ENCODE assay signal across 23 cellular contexts in genomic region chr1:7436056-7437005, GRCh38.
"Had no signal": no experiment of that assay in that cellular context is flagged by ENCODE, and none has a peak within 500 bp of the region (broad histone marks: within the 10 kb centered on the region; RNA-seq: fewer than 3 reads in every experiment).

No MANE protein-coding gene starts in this region.

- H3K9me3 ChIP-seq: SJSA1 had no signal

- H3K4me1 ChIP-seq: Peyer's patch, SJSA1 had no signal

- H3K4me1 Mint-ChIP-seq: activated CD4-positive, alpha-beta T cell treated with anti-CD3 and anti-CD28 coated beads, Interleukin-2, amount 10 ng/mL, durations not matched to agents 7 days and 5 days had no signal

- H3K4me3 ChIP-seq: cardiac muscle cell, Peyer's patch, SJSA1 had no signal

- DNase-seq: activated CD4-positive, alpha-beta memory T cell treated with anti-CD3 and anti-CD28 coated beads for 36 hours; activated CD4-positive, alpha-beta T cell treated with anti-CD3 and anti-CD28 coated beads for 1 hour; activated CD4-positive, alpha-beta T cell treated with anti-CD3 and anti-CD28 coated beads, Interleukin-2, amount 10 ng/mL, durations not matched to agents 7 days and 5 days; activated CD8-positive, alpha-beta memory T cell treated with anti-CD3 and anti-CD28 coated beads for 24 hours; activated effector memory CD4-positive, alpha-beta T cell treated with anti-CD3 and anti-CD28 coated beads, Interleukin-2, amount 50 U/mL, for 16 hours; activated naive CD4-positive, alpha-beta T cell treated with Interleukin-2 at 50 U/mL for 16 hours; activated T-cell treated with anti-CD3 and anti-CD28 coated beads, Interleukin-2, amount 50 U/mL, for 4 hours; brain microvascular endothelial cell; KG1; NCI-H1092; NCI-H1417 treated with DMSO at 0.1 percent for 48 hours; NCI-H1694 treated with DMSO at 0.1 percent for 48 hours; NCI-H2029 treated with DMSO at 0.1 percent for 48 hours; NCI-H345; NCI-H510A; NCI-H526 treated with DMSO at 0.1 percent for 48 hours; Peyer's patch; SHP77 had no signal

- H3K27me3 ChIP-seq: brain microvascular endothelial cell, cardiac muscle cell, Peyer's patch, SJSA1 had no signal

- ATAC-seq: activated naive CD4-positive, alpha-beta T cell treated with anti-CD3 and anti-CD28 coated beads, Interleukin-2, amount 50 U/mL, for 72 hours; activated T-cell treated with anti-CD3 and anti-CD28 coated beads, Interleukin-2, amount 50 U/mL, for 4 hours had no signal

- H3K4me3 Mint-ChIP-seq: activated CD4-positive, alpha-beta memory T cell treated with anti-CD3 and anti-CD28 coated beads for 36 hours; activated CD4-positive, alpha-beta T cell treated with anti-CD3 and anti-CD28 coated beads, Interleukin-2, amount 10 ng/mL, durations not matched to agents 7 days and 5 days; activated T-cell treated with anti-CD3 and anti-CD28 coated beads, Interleukin-2, amount 50 U/mL, for 4 hours; T-helper 1 cell treated with Interleukin-12 subunit alpha and Interleukin-12 subunit beta and Interleukin-4 antibody, amounts not matched to agents 30 μg/mL and 1 μg/mL, for 36 hours had no signal

- H3K27ac Mint-ChIP-seq: activated CD4-positive, alpha-beta memory T cell treated with anti-CD3 and anti-CD28 coated beads for 36 hours; activated CD4-positive, alpha-beta T cell treated with anti-CD3 and anti-CD28 coated beads, Interleukin-2, amount 10 ng/mL, durations not matched to agents 7 days and 5 days; activated naive CD4-positive, alpha-beta T cell treated with anti-CD3 and anti-CD28 coated beads, Interleukin-2, amount 50 U/mL, for 72 hours; T-helper 1 cell treated with Interleukin-12 subunit alpha and Interleukin-12 subunit beta and Interleukin-4 antibody, amounts not matched to agents 30 μg/mL and 1 μg/mL, for 36 hours had no signal

- H3K36me3 ChIP-seq: brain microvascular endothelial cell, cardiac muscle cell, Peyer's patch, SJSA1 had no signal

- H3K9me3 Mint-ChIP-seq: activated CD4-positive, alpha-beta T cell treated with anti-CD3 and anti-CD28 coated beads, Interleukin-2, amount 10 ng/mL, durations not matched to agents 7 days and 5 days; activated naive CD4-positive, alpha-beta T cell treated with anti-CD3 and anti-CD28 coated beads, Interleukin-2, amount 50 U/mL, for 72 hours; activated T-cell treated with anti-CD3 and anti-CD28 coated beads, Interleukin-2, amount 50 U/mL, for 4 hours; T-helper 1 cell treated with Interleukin-12 subunit alpha and Interleukin-12 subunit beta and Interleukin-4 antibody, amounts not matched to agents 30 μg/mL and 1 μg/mL, for 36 hours had no signal

- H3K27ac ChIP-seq: brain microvascular endothelial cell, cardiac muscle cell, Peyer's patch, RWPE1, SJSA1 had no signal

- H3K36me3 Mint-ChIP-seq: activated CD4-positive, alpha-beta memory T cell treated with anti-CD3 and anti-CD28 coated beads for 36 hours; activated naive CD4-positive, alpha-beta T cell treated with anti-CD3 and anti-CD28 coated beads, Interleukin-2, amount 50 U/mL, for 72 hours had no signal

- H3K27me3 Mint-ChIP-seq: activated CD4-positive, alpha-beta memory T cell treated with anti-CD3 and anti-CD28 coated beads for 36 hours; activated CD4-positive, alpha-beta T cell treated with anti-CD3 and anti-CD28 coated beads, Interleukin-2, amount 10 ng/mL, durations not matched to agents 7 days and 5 days had no signal
